ENCODE assay signal across 1 cellular context in the genomic region with DNA sequence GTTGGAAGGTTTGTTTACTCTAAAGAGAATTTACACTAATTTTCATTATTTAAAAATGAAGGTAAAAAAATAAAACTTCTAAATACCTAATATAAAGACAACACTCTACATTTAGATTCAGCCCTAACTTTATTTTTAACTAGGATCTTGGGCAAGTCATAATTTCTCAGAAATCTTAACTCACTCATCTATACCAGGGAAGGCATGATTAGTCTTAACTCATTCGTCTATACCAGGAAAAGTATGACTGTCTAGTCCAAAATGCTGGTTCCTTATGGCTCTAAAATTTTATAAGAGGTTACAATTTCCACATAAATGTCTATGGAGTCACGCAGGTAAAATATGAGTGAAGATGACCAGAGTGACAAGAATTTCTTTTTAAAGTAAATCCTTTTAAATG.
TF ChIP-seq lines count a peak whose summit lies in the region.

No MANE protein-coding gene starts in this region.

TF ChIP-seq in K562, 482 proteins besides CTCF, POLR2A, EP300 and RAD21:
- TF ChIP-seq COPS2 (conservative IDR thresholded peaks at IDR 0.05) (no peak), MEIS2 (IDR thresholded peaks at IDR 0.05; ENCODE audit: partially characterized antibody) (peak; percentile 6), ZFP1 (CRISPR knock-in tag; IDR thresholded peaks at IDR 0.05) (no peak), STAG1 (CRISPR knock-in tag; IDR thresholded peaks at IDR 0.05; ENCODE audit: borderline replicate concordance) (no peak), MTA2 (IDR thresholded peaks at IDR 0.05; ENCODE audit: low read depth) (no peak), SREBF2 (CRISPR knock-in tag; IDR thresholded peaks at IDR 0.05) (no peak), SIN3A (IDR thresholded peaks at IDR 0.05; ENCODE audit: borderline replicate concordance in 2 of 2, control insufficient read depth in 1 of 2, low read depth in 2 of 2, low read length in 2 of 2) (no peak), ZNF140 (CRISPR knock-in tag; IDR thresholded peaks at IDR 0.05) (no peak), TFAP4 (CRISPR knock-in tag; IDR thresholded peaks at IDR 0.05; ENCODE audit: borderline replicate concordance) (no peak), POLR2H (tag; IDR thresholded peaks at IDR 0.05; ENCODE audit: low read depth) (no peak), DIDO1 (tag; IDR thresholded peaks at IDR 0.05; ENCODE audit: low read depth) (no peak), DEAF1 (CRISPR knock-in tag; IDR thresholded peaks at IDR 0.05) (no peak), ZNF184 (CRISPR knock-in tag; IDR thresholded peaks at IDR 0.05) (no peak), TCF3 (CRISPR knock-in tag; IDR thresholded peaks at IDR 0.05) (no peak), KLF13 (tag; IDR thresholded peaks at IDR 0.05; ENCODE audit: borderline replicate concordance, low read depth) (no peak), ARID3A (IDR thresholded peaks at IDR 0.05; ENCODE audit: borderline replicate concordance, low read depth, low read length) (0 out of 2 replicates have a peak, but pooled peaks have one; percentile 14)
- TF ChIP-seq, protein P1, sequence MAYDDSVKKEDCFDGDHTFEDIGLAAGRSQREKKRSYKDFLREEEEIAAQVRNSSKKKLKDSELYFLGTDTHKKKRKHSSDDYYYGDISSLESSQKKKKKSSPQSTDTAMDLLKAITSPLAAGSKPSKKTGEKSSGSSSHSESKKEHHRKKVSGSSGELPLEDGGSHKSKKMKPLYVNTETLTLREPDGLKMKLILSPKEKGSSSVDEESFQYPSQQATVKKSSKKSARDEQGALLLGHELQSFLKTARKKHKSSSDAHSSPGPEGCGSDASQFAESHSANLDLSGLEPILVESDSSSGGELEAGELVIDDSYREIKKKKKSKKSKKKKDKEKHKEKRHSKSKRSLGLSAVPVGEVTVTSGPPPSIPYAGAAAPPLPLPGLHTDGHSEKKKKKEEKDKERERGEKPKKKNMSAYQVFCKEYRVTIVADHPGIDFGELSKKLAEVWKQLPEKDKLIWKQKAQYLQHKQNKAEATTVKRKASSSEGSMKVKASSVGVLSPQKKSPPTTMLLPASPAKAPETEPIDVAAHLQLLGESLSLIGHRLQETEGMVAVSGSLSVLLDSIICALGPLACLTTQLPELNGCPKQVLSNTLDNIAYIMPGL (CRISPR knock-in tag; IDR thresholded peaks at IDR 0.05) = no peak
- TF ChIP-seq, protein P2, sequence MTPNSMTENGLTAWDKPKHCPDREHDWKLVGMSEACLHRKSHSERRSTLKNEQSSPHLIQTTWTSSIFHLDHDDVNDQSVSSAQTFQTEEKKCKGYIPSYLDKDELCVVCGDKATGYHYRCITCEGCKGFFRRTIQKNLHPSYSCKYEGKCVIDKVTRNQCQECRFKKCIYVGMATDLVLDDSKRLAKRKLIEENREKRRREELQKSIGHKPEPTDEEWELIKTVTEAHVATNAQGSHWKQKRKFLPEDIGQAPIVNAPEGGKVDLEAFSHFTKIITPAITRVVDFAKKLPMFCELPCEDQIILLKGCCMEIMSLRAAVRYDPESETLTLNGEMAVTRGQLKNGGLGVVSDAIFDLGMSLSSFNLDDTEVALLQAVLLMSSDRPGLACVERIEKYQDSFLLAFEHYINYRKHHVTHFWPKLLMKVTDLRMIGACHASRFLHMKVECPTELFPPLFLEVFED (CRISPR knock-in tag; conservative IDR thresholded peaks at IDR 0.05) = no peak
- TF ChIP-seq, protein P3, sequence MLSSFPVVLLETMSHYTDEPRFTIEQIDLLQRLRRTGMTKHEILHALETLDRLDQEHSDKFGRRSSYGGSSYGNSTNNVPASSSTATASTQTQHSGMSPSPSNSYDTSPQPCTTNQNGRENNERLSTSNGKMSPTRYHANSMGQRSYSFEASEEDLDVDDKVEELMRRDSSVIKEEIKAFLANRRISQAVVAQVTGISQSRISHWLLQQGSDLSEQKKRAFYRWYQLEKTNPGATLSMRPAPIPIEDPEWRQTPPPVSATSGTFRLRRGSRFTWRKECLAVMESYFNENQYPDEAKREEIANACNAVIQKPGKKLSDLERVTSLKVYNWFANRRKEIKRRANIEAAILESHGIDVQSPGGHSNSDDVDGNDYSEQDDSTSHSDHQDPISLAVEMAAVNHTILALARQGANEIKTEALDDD (IDR thresholded peaks at IDR 0.05) = peak; percentile 62; the same call in 1 of the 2 replicates
- TF ChIP-seq, protein P4, sequence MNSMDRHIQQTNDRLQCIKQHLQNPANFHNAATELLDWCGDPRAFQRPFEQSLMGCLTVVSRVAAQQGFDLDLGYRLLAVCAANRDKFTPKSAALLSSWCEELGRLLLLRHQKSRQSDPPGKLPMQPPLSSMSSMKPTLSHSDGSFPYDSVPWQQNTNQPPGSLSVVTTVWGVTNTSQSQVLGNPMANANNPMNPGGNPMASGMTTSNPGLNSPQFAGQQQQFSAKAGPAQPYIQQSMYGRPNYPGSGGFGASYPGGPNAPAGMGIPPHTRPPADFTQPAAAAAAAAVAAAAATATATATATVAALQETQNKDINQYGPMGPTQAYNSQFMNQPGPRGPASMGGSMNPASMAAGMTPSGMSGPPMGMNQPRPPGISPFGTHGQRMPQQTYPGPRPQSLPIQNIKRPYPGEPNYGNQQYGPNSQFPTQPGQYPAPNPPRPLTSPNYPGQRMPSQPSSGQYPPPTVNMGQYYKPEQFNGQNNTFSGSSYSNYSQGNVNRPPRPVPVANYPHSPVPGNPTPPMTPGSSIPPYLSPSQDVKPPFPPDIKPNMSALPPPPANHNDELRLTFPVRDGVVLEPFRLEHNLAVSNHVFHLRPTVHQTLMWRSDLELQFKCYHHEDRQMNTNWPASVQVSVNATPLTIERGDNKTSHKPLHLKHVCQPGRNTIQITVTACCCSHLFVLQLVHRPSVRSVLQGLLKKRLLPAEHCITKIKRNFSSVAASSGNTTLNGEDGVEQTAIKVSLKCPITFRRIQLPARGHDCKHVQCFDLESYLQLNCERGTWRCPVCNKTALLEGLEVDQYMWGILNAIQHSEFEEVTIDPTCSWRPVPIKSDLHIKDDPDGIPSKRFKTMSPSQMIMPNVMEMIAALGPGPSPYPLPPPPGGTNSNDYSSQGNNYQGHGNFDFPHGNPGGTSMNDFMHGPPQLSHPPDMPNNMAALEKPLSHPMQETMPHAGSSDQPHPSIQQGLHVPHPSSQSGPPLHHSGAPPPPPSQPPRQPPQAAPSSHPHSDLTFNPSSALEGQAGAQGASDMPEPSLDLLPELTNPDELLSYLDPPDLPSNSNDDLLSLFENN (IDR thresholded peaks at IDR 0.05; ENCODE audit: low read depth in 2 of 2, low read length in 2 of 2) = no peak
